Comparison of ENCODE assay signal across 8 cellular contexts in the genomic region with DNA sequence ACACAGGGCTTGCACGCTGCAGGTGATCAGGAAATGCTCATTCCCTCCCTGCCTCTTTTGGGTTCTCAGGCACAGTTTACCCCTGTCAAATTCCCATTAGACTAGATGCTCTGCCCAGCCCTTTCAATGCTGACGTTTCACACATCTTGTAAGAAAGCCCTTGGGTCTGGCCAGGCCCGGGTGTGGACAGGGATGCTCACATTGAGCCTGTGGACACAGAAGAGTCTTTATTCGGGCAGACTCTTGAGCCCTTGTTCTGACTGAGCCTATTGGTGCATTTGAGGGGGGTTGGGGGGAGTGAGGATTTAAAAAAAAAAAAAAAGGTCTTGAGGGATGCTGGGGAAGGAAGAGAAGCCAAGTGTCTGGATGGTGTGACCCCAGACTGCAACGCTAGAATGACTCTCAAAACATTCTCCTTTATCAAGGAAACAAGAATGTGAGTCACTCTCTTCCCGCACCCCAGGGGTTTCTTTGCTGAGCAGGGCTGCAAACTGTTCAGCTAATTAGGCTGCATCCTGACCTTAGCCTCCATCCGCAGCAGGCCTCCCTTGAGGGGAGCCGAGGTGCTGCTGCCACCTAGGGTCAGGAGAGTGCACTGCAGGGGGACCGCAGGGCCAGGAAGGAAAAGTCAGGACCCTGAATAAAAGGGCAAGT. TPM values are rescaled to one million over a fixed set of nuclear protein-coding genes. Genes with fewer than 3 reads are reported as not detected.
DNase-seq lines count a peak whose midpoint lies in the region; ATAC-seq lines count a peak whose summit lies in the region.

No MANE protein-coding gene starts in this region.

- H3K27me3 Mint-ChIP-seq in CD4-positive, alpha-beta memory T cell, result peaks cover 0 to 3% of the 10 kb centered on the region in 2 donors
- H3K27me3 Mint-ChIP-seq in activated naive CD8-positive, alpha-beta T cell treated with anti-CD3 and anti-CD28 coated beads, Interleukin-2, amount 50 U/mL, for 24 hours, result no peaks in the 10 kb centered on the region

- no peaks in the 10 kb centered on the region for H3K9me3 ChIP-seq in CD4-positive, alpha-beta memory T cell (ENCODE audit: control insufficient read depth in 1 of 2, low read length in 2 of 2)

- H3K27me3 ChIP-seq in CD4-positive, alpha-beta memory T cell (ENCODE audit: insufficient read depth, low read length), result no peaks in the 10 kb centered on the region

- POLR2A ChIA-PET in CD4-positive, alpha-beta memory T cell (lab: Charles Lee; ENCODE audit: partially characterized antibody), result no interaction called here

- no peaks in the 10 kb centered on the region for H3K36me3 ChIP-seq in CD4-positive, alpha-beta memory T cell (ENCODE audit: insufficient read depth, low read length)

- H3K9me3 Mint-ChIP-seq in CD4-positive, alpha-beta memory T cell, result no peaks in the 10 kb centered on the region
- no peaks in the 10 kb centered on the region for H3K9me3 Mint-ChIP-seq in activated naive CD8-positive, alpha-beta T cell treated with anti-CD3 and anti-CD28 coated beads, Interleukin-2, amount 50 U/mL, for 24 hours

- H3K4me3 ChIP-seq in CD4-positive, alpha-beta memory T cell (ENCODE audit: low read length in 2 of 2), result no peak overlapping the region

- ATAC-seq in GM19324 (IDR thresholded peaks at IDR 0.05; ENCODE audit: low FRiP score, unreplicated experiment) (peak; percentile 52), HG03565 (IDR thresholded peaks at IDR 0.05; ENCODE audit: unreplicated experiment) (peak; percentile 61), left cardiac atrium (peak; percentile 83 to 88), HG02970 (IDR thresholded peaks at IDR 0.05; ENCODE audit: low FRiP score, unreplicated experiment) (no peak)
- ATAC-seq in activated naive CD8-positive, alpha-beta T cell treated with anti-CD3 and anti-CD28 coated beads, Interleukin-2, amount 50 U/mL, for 24 hours, result peak; percentile 67

- no peak overlapping the region for H3K4me3 Mint-ChIP-seq in CD4-positive, alpha-beta memory T cell
- H3K4me3 Mint-ChIP-seq in activated naive CD8-positive, alpha-beta T cell treated with anti-CD3 and anti-CD28 coated beads, Interleukin-2, amount 50 U/mL, for 24 hours, result no peak overlapping the region

- no peak overlapping the region for H3K27ac Mint-ChIP-seq in CD4-positive, alpha-beta memory T cell
- no peak overlapping the region for H3K27ac Mint-ChIP-seq in activated naive CD8-positive, alpha-beta T cell treated with anti-CD3 and anti-CD28 coated beads, Interleukin-2, amount 50 U/mL, for 24 hours

- no peaks in the 10 kb centered on the region for H3K4me1 ChIP-seq in CD4-positive, alpha-beta memory T cell (ENCODE audit: insufficient read depth, low read length)

- no peaks in the 10 kb centered on the region for H3K4me1 Mint-ChIP-seq in CD4-positive, alpha-beta memory T cell
- H3K4me1 Mint-ChIP-seq in activated naive CD8-positive, alpha-beta T cell treated with anti-CD3 and anti-CD28 coated beads, Interleukin-2, amount 50 U/mL, for 24 hours, result no peaks in the 10 kb centered on the region

- peak in 4 of 5 donors; percentile 20 to 48 (median 34) for DNase-seq in CD4-positive, alpha-beta memory T cell
- DNase-seq in SKM-1 (lab: John Stamatoyannopoulos, UW; ENCODE audit: unreplicated experiment) (peak; percentile 12), left cardiac atrium (peak; percentile 70), retina (peak; percentile 89)
- DNase-seq in activated naive CD8-positive, alpha-beta T cell treated with anti-CD3 and anti-CD28 coated beads, Interleukin-2, amount 50 U/mL, for 24 hours, result peak; percentile 66

- CTCF ChIA-PET in CD4-positive, alpha-beta memory T cell (lab: Charles Lee; ENCODE audit: partially characterized antibody), result interaction anchor here (0.8 to 4.7 kb wide), 15 partner anchors 9 to 1260 kb away, joined by 3 to 24 read pairs (median 6); no protein-coding TSS in a partner anchor

- no peaks in the 10 kb centered on the region for H3K36me3 Mint-ChIP-seq in CD4-positive, alpha-beta memory T cell
- no peaks in the 10 kb centered on the region for H3K36me3 Mint-ChIP-seq in activated naive CD8-positive, alpha-beta T cell treated with anti-CD3 and anti-CD28 coated beads, Interleukin-2, amount 50 U/mL, for 24 hours (ENCODE audit: low read depth)

- intact Hi-C loops in CD4-positive, alpha-beta memory T cell (cut with micrococcal nuclease), result loop anchor here (1.0 to 10.0 kb wide), 2 partner anchors 553 to 1167 kb away; no protein-coding TSS in a partner anchor
- intact Hi-C loops in left cardiac atrium (cut with DNase I), result loop anchor here (5.0 kb wide), 1 partner anchor 470 kb away; a partner anchor contains a TSS

- no peak overlapping the region for H3K27ac ChIP-seq in CD4-positive, alpha-beta memory T cell (ENCODE audit: low read depth, low read length)

RNA-seq across cellular contexts. Expression of a gene that starts 53.6 kb away (rescaled TPM):
- not detected for total RNA-seq in CD4-positive, alpha-beta memory T cell
- not detected for polyA plus RNA-seq in CD4-positive, alpha-beta memory T cell
- total RNA-seq in left cardiac atrium, result under 1 TPM; 0.21 to 0.27 TPM

Comparison
In these comparisons a context has a peak if more than half of its experiments do, and no peak if none do; other contexts are left out.
1. DNase-seq: peak in every context shown above with its lines; median percentile 89 in retina; 70 in left cardiac atrium; 66 in activated naive CD8-positive, alpha-beta T cell treated with anti-CD3 and anti-CD28 coated beads, Interleukin-2, amount 50 U/mL, for 24 hours; 34 in CD4-positive, alpha-beta memory T cell; 12 in SKM-1.